Comparison of ENCODE assay signal across 21 cellular contexts in genomic region chr6:85416766-85417165, GRCh38.
"Had no signal": no experiment of that assay in that cellular context is flagged by ENCODE, and none has a peak within 500 bp of the region (broad histone marks: within the 10 kb centered on the region; RNA-seq: fewer than 3 reads in every experiment).

No MANE protein-coding gene starts in this region.

- H3K9me3 ChIP-seq: body of pancreas, lower lobe of right lung had no signal

- ATAC-seq: body of pancreas; effector memory CD8-positive, alpha-beta T cell; lower lobe of right lung; natural killer cell; T-cell had no signal

- H3K27ac ChIP-seq: body of pancreas, epithelial cell of prostate, lower lobe of right lung, SK-N-MC had no signal

- H3K36me3 ChIP-seq: lower lobe of right lung had no signal

- H3K36me3 Mint-ChIP-seq: natural killer cell, T-cell, type B pancreatic cell had no signal

- H3K27me3 ChIP-seq: body of pancreas had no signal

- H3K4me1 ChIP-seq: body of pancreas, lower lobe of right lung had no signal

- DNase-seq: activated CD4-positive, alpha-beta T cell treated with anti-CD3 and anti-CD28 coated beads for 48 hours; activated CD4-positive, CD25-positive, alpha-beta regulatory T cell; activated CD8-positive, alpha-beta memory T cell treated with anti-CD3 and anti-CD28 coated beads, Interleukin-2, amount 50 U/mL, for 4 hours; activated naive CD8-positive, alpha-beta T cell treated with anti-CD3 and anti-CD28 coated beads for 36 hours; activated T-cell treated with anti-CD3 and anti-CD28 coated beads, Interleukin-2, amount 50 U/mL, for 72 hours; amygdala; body of pancreas; effector memory CD8-positive, alpha-beta T cell; hypothalamus; islet precursor cell; left colon; lower lobe of right lung; natural killer cell; stimulated activated CD4-positive, alpha-beta T cell treated with anti-CD3 and anti-CD28 coated beads, Interleukin-12 subunit alpha, Interleukin-12 subunit beta, amount 100 ng/mL, for 4 hours; stimulated activated CD4-positive, alpha-beta T cell treated with anti-CD3 and anti-CD28 coated beads, Interleukin-1b, Interleukin-23, amount 100 ng/mL, for 48 hours; stimulated activated CD8-positive, alpha-beta memory T cell treated with anti-CD3 and anti-CD28 coated beads, Interleukin-4, amount 100 ng/mL, for 48 hours; stimulated activated naive CD4-positive, alpha-beta T cell treated with Interleukin-2 at 50 U/mL for 16 hours; T-cell had no signal

- H3K4me3 ChIP-seq: body of pancreas, lower lobe of right lung, SK-N-MC had no signal

- H3K4me3 Mint-ChIP-seq: activated naive CD8-positive, alpha-beta T cell treated with anti-CD3 and anti-CD28 coated beads for 36 hours; effector memory CD8-positive, alpha-beta T cell; natural killer cell; T-cell; type B pancreatic cell had no signal

- H3K27me3 Mint-ChIP-seq: activated naive CD8-positive, alpha-beta T cell treated with anti-CD3 and anti-CD28 coated beads for 36 hours had no signal

- H3K27ac Mint-ChIP-seq: activated naive CD8-positive, alpha-beta T cell treated with anti-CD3 and anti-CD28 coated beads for 36 hours; activated T-cell treated with anti-CD3 and anti-CD28 coated beads, Interleukin-2, amount 50 U/mL, for 72 hours; effector memory CD8-positive, alpha-beta T cell; natural killer cell; T-cell; type B pancreatic cell had no signal

- H3K9me3 Mint-ChIP-seq: activated T-cell treated with anti-CD3 and anti-CD28 coated beads, Interleukin-2, amount 50 U/mL, for 72 hours; effector memory CD8-positive, alpha-beta T cell; natural killer cell; T-cell; type B pancreatic cell had no signal
